ENCODE assay signal across 1 cellular context in the genomic region with DNA sequence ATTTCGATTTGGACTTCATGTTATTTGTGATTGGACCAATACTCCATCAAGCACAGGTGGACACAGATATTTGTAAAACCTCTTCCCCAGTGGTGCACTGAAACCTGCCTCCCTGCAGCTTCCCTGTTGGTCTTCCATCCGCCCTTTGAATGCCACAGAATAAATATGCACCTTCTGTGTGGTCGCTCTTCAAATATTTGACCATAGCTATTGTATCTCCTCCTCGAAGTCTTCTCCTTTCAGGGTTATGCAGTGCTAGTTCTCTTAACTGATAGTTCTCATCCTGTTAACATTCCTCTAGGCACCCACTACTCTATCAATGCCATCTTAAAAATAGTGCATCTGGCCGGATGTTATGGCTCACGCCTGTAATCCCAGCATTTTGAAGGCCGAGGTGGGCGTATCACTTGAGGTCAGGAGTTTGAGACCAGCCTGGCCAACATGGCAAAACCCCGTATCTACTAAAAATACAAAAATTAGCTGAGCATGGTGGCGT.
TF ChIP-seq lines count a peak whose summit lies in the region.

No MANE protein-coding gene starts in this region.

TF ChIP-seq in HepG2, 621 proteins besides CTCF, POLR2A, EP300 and RAD21 (continued from another document and continues in another):
- TF ChIP-seq ZUFSP (CRISPR knock-in tag; IDR thresholded peaks at IDR 0.05; ENCODE audit: borderline replicate concordance), result no peak
- TF ChIP-seq NPAS2 (CRISPR knock-in tag; IDR thresholded peaks at IDR 0.05; ENCODE audit: borderline replicate concordance), result no peak
- TF ChIP-seq SIX1 (CRISPR knock-in tag; IDR thresholded peaks at IDR 0.05; ENCODE audit: borderline replicate concordance), result peak; percentile 91
- TF ChIP-seq, protein P1, sequence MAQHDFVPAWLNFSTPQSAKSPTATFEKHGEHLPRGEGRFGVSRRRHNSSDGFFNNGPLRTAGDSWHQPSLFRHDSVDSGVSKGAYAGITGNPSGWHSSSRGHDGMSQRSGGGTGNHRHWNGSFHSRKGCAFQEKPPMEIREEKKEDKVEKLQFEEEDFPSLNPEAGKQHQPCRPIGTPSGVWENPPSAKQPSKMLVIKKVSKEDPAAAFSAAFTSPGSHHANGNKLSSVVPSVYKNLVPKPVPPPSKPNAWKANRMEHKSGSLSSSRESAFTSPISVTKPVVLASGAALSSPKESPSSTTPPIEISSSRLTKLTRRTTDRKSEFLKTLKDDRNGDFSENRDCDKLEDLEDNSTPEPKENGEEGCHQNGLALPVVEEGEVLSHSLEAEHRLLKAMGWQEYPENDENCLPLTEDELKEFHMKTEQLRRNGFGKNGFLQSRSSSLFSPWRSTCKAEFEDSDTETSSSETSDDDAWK (CRISPR knock-in tag; IDR thresholded peaks at IDR 0.05), result no peak
- TF ChIP-seq CERS6 (CRISPR knock-in tag; IDR thresholded peaks at IDR 0.05), result no peak
- TF ChIP-seq SRF (IDR thresholded peaks at IDR 0.05; ENCODE audit: low read depth, low read length), result no peak
- no peak for TF ChIP-seq CEBPZ (IDR thresholded peaks at IDR 0.05; ENCODE audit: low read length)
- no peak for TF ChIP-seq SAFB2 (CRISPR knock-in tag; IDR thresholded peaks at IDR 0.05; ENCODE audit: borderline replicate concordance, low read depth)
- TF ChIP-seq MLLT10 (CRISPR knock-in tag; IDR thresholded peaks at IDR 0.05), result no peak
- TF ChIP-seq, protein P2, sequence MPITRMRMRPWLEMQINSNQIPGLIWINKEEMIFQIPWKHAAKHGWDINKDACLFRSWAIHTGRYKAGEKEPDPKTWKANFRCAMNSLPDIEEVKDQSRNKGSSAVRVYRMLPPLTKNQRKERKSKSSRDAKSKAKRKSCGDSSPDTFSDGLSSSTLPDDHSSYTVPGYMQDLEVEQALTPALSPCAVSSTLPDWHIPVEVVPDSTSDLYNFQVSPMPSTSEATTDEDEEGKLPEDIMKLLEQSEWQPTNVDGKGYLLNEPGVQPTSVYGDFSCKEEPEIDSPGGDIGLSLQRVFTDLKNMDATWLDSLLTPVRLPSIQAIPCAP (CRISPR knock-in tag; IDR thresholded peaks at IDR 0.05; ENCODE audit: low read depth), result no peak
- TF ChIP-seq, protein P3, sequence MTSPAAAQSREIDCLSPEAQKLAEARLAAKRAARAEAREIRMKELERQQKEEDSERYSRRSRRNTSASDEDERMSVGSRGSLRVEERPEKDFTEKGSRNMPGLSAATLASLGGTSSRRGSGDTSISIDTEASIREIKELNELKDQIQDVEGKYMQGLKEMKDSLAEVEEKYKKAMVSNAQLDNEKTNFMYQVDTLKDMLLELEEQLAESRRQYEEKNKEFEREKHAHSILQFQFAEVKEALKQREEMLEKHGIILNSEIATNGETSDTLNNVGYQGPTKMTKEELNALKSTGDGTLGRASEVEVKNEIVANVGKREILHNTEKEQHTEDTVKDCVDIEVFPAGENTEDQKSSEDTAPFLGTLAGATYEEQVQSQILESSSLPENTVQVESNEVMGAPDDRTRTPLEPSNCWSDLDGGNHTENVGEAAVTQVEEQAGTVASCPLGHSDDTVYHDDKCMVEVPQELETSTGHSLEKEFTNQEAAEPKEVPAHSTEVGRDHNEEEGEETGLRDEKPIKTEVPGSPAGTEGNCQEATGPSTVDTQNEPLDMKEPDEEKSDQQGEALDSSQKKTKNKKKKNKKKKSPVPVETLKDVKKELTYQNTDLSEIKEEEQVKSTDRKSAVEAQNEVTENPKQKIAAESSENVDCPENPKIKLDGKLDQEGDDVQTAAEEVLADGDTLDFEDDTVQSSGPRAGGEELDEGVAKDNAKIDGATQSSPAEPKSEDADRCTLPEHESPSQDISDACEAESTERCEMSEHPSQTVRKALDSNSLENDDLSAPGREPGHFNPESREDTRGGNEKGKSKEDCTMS (CRISPR knock-in tag; conservative IDR thresholded peaks at IDR 0.05), result 0 out of 2 replicates have a peak, but pooled peaks have one; percentile 64
- TF ChIP-seq DPF2 (CRISPR knock-in tag; IDR thresholded peaks at IDR 0.05; ENCODE audit: borderline replicate concordance, low read depth), result peak; percentile 93
- TF ChIP-seq, protein P4, sequence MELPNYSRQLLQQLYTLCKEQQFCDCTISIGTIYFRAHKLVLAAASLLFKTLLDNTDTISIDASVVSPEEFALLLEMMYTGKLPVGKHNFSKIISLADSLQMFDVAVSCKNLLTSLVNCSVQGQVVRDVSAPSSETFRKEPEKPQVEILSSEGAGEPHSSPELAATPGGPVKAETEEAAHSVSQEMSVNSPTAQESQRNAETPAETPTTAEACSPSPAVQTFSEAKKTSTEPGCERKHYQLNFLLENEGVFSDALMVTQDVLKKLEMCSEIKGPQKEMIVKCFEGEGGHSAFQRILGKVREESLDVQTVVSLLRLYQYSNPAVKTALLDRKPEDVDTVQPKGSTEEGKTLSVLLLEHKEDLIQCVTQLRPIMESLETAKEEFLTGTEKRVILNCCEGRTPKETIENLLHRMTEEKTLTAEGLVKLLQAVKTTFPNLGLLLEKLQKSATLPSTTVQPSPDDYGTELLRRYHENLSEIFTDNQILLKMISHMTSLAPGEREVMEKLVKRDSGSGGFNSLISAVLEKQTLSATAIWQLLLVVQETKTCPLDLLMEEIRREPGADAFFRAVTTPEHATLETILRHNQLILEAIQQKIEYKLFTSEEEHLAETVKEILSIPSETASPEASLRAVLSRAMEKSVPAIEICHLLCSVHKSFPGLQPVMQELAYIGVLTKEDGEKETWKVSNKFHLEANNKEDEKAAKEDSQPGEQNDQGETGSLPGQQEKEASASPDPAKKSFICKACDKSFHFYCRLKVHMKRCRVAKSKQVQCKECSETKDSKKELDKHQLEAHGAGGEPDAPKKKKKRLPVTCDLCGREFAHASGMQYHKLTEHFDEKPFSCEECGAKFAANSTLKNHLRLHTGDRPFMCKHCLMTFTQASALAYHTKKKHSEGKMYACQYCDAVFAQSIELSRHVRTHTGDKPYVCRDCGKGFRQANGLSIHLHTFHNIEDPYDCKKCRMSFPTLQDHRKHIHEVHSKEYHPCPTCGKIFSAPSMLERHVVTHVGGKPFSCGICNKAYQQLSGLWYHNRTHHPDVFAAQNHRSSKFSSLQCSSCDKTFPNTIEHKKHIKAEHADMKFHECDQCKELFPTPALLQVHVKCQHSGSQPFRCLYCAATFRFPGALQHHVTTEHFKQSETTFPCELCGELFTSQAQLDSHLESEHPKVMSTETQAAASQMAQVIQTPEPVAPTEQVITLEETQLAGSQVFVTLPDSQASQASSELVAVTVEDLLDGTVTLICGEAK (IDR thresholded peaks at IDR 0.05), result no peak
- TF ChIP-seq, protein P4 (CRISPR knock-in tag; IDR thresholded peaks at IDR 0.05), result peak; percentile 80; the same call in 1 of the 2 replicates
- TF ChIP-seq RXRB (CRISPR knock-in tag; IDR thresholded peaks at IDR 0.05; ENCODE audit: borderline replicate concordance), result peak; percentile 92
- TF ChIP-seq ZNF383 (CRISPR knock-in tag; IDR thresholded peaks at IDR 0.05; ENCODE audit: borderline replicate concordance), result 0 out of 2 replicates have a peak, but pooled peaks have one; percentile 56
- TF ChIP-seq ZNF781 (CRISPR knock-in tag; IDR thresholded peaks at IDR 0.05; ENCODE audit: borderline replicate concordance, not compliant biosample characterization), result peak; percentile 41
- TF ChIP-seq, protein P5, sequence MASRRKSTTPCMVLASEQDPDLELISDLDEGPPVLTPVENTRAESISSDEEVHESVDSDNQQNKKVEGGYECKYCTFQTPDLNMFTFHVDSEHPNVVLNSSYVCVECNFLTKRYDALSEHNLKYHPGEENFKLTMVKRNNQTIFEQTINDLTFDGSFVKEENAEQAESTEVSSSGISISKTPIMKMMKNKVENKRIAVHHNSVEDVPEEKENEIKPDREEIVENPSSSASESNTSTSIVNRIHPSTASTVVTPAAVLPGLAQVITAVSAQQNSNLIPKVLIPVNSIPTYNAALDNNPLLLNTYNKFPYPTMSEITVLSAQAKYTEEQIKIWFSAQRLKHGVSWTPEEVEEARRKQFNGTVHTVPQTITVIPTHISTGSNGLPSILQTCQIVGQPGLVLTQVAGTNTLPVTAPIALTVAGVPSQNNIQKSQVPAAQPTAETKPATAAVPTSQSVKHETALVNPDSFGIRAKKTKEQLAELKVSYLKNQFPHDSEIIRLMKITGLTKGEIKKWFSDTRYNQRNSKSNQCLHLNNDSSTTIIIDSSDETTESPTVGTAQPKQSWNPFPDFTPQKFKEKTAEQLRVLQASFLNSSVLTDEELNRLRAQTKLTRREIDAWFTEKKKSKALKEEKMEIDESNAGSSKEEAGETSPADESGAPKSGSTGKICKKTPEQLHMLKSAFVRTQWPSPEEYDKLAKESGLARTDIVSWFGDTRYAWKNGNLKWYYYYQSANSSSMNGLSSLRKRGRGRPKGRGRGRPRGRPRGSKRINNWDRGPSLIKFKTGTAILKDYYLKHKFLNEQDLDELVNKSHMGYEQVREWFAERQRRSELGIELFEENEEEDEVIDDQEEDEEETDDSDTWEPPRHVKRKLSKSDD (CRISPR knock-in tag; IDR thresholded peaks at IDR 0.05; ENCODE audit: low read depth), result peak; percentile 64; the same call in 1 of the 2 replicates
- TF ChIP-seq SIX4 (CRISPR knock-in tag; IDR thresholded peaks at IDR 0.05), result peak; percentile 95
- no peak for TF ChIP-seq ZNF672 (CRISPR knock-in tag; IDR thresholded peaks at IDR 0.05)
- TF ChIP-seq KLF9 (CRISPR knock-in tag; IDR thresholded peaks at IDR 0.05; ENCODE audit: low read depth), result no peak
- 0 out of 3 replicates have a peak, but pooled peaks have one; percentile 13 for TF ChIP-seq MXI1 (IDR thresholded peaks at IDR 0.05; ENCODE audit: borderline replicate concordance, low read depth, low read length)
- no peak for TF ChIP-seq RFX1 (IDR thresholded peaks at IDR 0.05)
